17 cellular contexts compared by ENCODE assay signal in genomic region chr5:149801307-149801985, GRCh38.
A peak's percentile ranks its signal among the peaks of the same experiment; 100 is the strongest.
DNase-seq lines count a peak whose midpoint lies in the region; ATAC-seq and TF ChIP-seq lines count a peak whose summit lies in the region.
"Had no signal": no experiment of that assay in that cellular context is flagged by ENCODE, and none has a peak within 500 bp of the region (broad histone marks: within the 10 kb centered on the region; RNA-seq: fewer than 3 reads in every experiment).

No MANE protein-coding gene starts in this region.

- H4K20me1 ChIP-seq in BLaER1 treated with 17β-estradiol and CSF1 and Interleukin-3, amounts not matched to agents 10 nM and 100 nM, result peaks cover 35 to 100% (median 97%) of the 10 kb centered on the region in 11 experiments; a peak in 21 of 22 replicates

- no peaks in the 10 kb centered on the region for H3K9me3 Mint-ChIP-seq in WTC11
- no peaks in the 10 kb centered on the region for H3K9me3 Mint-ChIP-seq in type B pancreatic cell
- H3K9me3 Mint-ChIP-seq: HFFc6, mesothelial cell of epicardium had no signal

- H3K4me2 ChIP-seq in BLaER1 treated with 17β-estradiol and CSF1 and Interleukin-3, amounts not matched to agents 10 nM and 100 nM, result peak overlapping the region; percentile 61 to 96 (median 74)
- H3K4me2 ChIP-seq in mesendoderm (ENCODE audit: low read length), result no peak overlapping the region

- H3K79me2 ChIP-seq in mesendoderm (ENCODE audit: control insufficient read depth, insufficient read depth, low read length), result no peaks in the 10 kb centered on the region

- no peak overlapping the region for H3K56ac ChIP-seq in mesendoderm (ENCODE audit: low read length)

- no peak for ATAC-seq in WTC11
- no peak for ATAC-seq in GM19035 (IDR thresholded peaks at IDR 0.05; ENCODE audit: unreplicated experiment)

- H3K36me3 ChIP-seq in BLaER1 treated with 17β-estradiol and CSF1 and Interleukin-3, amounts not matched to agents 10 nM and 100 nM, result 0 out of 22 replicates have a peak, but pooled peaks cover 0 to 7% (median 0%) of the 10 kb centered on the region in 11 experiments
- no peaks in the 10 kb centered on the region for H3K36me3 ChIP-seq in mesendoderm (ENCODE audit: control insufficient read depth, insufficient read depth, low read length)
- H3K36me3 ChIP-seq: breast epithelium, spleen had no signal

- no peak overlapping the region for H3K4me3 Mint-ChIP-seq in WTC11
- no peak overlapping the region for H3K4me3 Mint-ChIP-seq in type B pancreatic cell
- H3K4me3 Mint-ChIP-seq: HFFc6, mesothelial cell of epicardium had no signal

- H3K36me3 Mint-ChIP-seq in WTC11 (no peaks in the 10 kb centered on the region), type B pancreatic cell (no peaks in the 10 kb centered on the region)
- H3K36me3 Mint-ChIP-seq: mesothelial cell of epicardium had no signal

- peak overlapping the region; percentile 3 to 66 (median 44); a peak in 17 of 22 replicates for H3K9ac ChIP-seq in BLaER1 treated with 17β-estradiol and CSF1 and Interleukin-3, amounts not matched to agents 10 nM and 100 nM
- H3K9ac ChIP-seq in mesendoderm (ENCODE audit: low read length), result no peak overlapping the region

- no CpG with 5 or more reads among the region's 8 CpGs for WGBS in mesendoderm (ENCODE audit: extremely low coverage, insufficient coverage, low lambda C conversion rate)

- H3K27ac Mint-ChIP-seq in WTC11 (peak overlapping the region; percentile 29), type B pancreatic cell (no peak overlapping the region)
- H3K27ac Mint-ChIP-seq: HFFc6, mesothelial cell of epicardium had no signal

- H3K27ac ChIP-seq in BLaER1 treated with 17β-estradiol and CSF1 and Interleukin-3, amounts not matched to agents 10 nM and 100 nM, result peak overlapping the region in 10 of 11 experiments; percentile 1 to 86 (median 61); a peak in 17 of 22 replicates
- no peak overlapping the region for H3K27ac ChIP-seq in mesendoderm (ENCODE audit: low read depth, low read length)
- H3K27ac ChIP-seq: HL-60, spleen, VCaP had no signal

- peaks cover 66 to 89% (median 80%) of the 10 kb centered on the region in 10 experiments for H3K4me1 ChIP-seq in BLaER1 treated with 17β-estradiol and CSF1 and Interleukin-3, amounts not matched to agents 10 nM and 100 nM
- no peaks in the 10 kb centered on the region for H3K4me1 ChIP-seq in mesendoderm (ENCODE audit: control insufficient read depth, low read depth, low read length)

- no peak overlapping the region for H3K4me3 ChIP-seq in BLaER1 treated with 17β-estradiol and CSF1 and Interleukin-3, amounts not matched to agents 10 nM and 100 nM
- H3K4me3 ChIP-seq in mesendoderm (ENCODE audit: low read length), result no peak overlapping the region
- H3K4me3 ChIP-seq: breast epithelium, spleen had no signal

- H3K4me1 Mint-ChIP-seq in WTC11 (peaks cover 51% of the 10 kb centered on the region), type B pancreatic cell (ENCODE audit: unreplicated experiment) (peaks cover 43% of the 10 kb centered on the region)

- no peaks in the 10 kb centered on the region for H3K27me3 Mint-ChIP-seq in WTC11 (ENCODE audit: low read depth)
- no peaks in the 10 kb centered on the region for H3K27me3 Mint-ChIP-seq in type B pancreatic cell

- no peak overlapping the region for H3K4ac ChIP-seq in mesendoderm (ENCODE audit: low read depth, low read length)

- POLR2A ChIA-PET in WTC11 (lab: Charles Lee), result interaction anchor here (0.6 kb wide), 1 partner anchor 69 kb away, joined by 3 read pairs; no protein-coding TSS in a partner anchor

- no peaks in the 10 kb centered on the region for H3K9me3 ChIP-seq in BLaER1 treated with 17β-estradiol and CSF1 and Interleukin-3, amounts not matched to agents 10 nM and 100 nM (replicated peaks in 1 of 11)
- H3K9me3 ChIP-seq: breast epithelium, spleen had no signal

- no peak overlapping the region for H2BK5ac ChIP-seq in mesendoderm (ENCODE audit: low read length)

- no peak overlapping the region for H2BK15ac ChIP-seq in mesendoderm (replicated peaks; ENCODE audit: low read depth)

- H4K5ac ChIP-seq in mesendoderm (ENCODE audit: low read length), result no peak overlapping the region

- in situ Hi-C loops in KBM-7 (cut with MboI; ENCODE audit: low pct_unique_long_range_greater_than_20kb, low sequenced_read_pairs), result no loop called here

- no peak overlapping the region for H3K23ac ChIP-seq in mesendoderm (ENCODE audit: low read length)

- no peak overlapping the region for H2BK120ac ChIP-seq in mesendoderm (ENCODE audit: low read depth, low read length)

- H2AK5ac ChIP-seq in mesendoderm (ENCODE audit: low read length), result no peak overlapping the region

- DNase-seq in Kasumi-1 (lab: John Stamatoyannopoulos, UW), result peak; percentile 6 to 22
- DNase-seq in WTC11 (ENCODE audit: low spot score), result no peak
- DNase-seq in mesendoderm, result peak; percentile 43
- no peak for DNase-seq in activated gamma-delta T cell (lab: John Stamatoyannopoulos, UW)
- DNase-seq in type B pancreatic cell (ENCODE audit: extremely low spot score, unreplicated experiment), result no peak
- no peak for DNase-seq in KBM-7
- DNase-seq: activated naive CD4-positive, alpha-beta T cell treated with Interleukin-2 at 50 U/mL for 16 hours; foreskin melanocyte; HFFc6; NCI-H2081; spleen had no signal

- TF ChIP-seq CTCF in WTC11 (IDR thresholded peaks at IDR 0.05) (no peak), type B pancreatic cell (conservative IDR thresholded peaks at IDR 0.05) (no peak)

- no peaks in the 10 kb centered on the region for H3K79me1 ChIP-seq in mesendoderm (ENCODE audit: low read length)

- no peaks in the 10 kb centered on the region for H3K27me3 ChIP-seq in BLaER1 treated with 17β-estradiol and CSF1 and Interleukin-3, amounts not matched to agents 10 nM and 100 nM
- no peaks in the 10 kb centered on the region for H3K27me3 ChIP-seq in mesendoderm (ENCODE audit: insufficient read depth, low read length, poor library complexity)
- H3K27me3 ChIP-seq: breast epithelium, spleen had no signal

- H3K18ac ChIP-seq in mesendoderm (ENCODE audit: low read length), result no peak overlapping the region

- CTCF ChIA-PET in WTC11 (lab: Charles Lee), result interaction anchor here (1.0 to 3.5 kb wide), 12 partner anchors 25 to 189 kb away, joined by 3 to 14 read pairs (median 4); partner anchors contain the start of gene PPARGC1B

- no peak overlapping the region for H4K8ac ChIP-seq in mesendoderm (ENCODE audit: low read depth, low read length)

TF ChIP-seq in WTC11, 78 proteins besides CTCF, POLR2A, EP300 and RAD21:
- no peak for TF ChIP-seq CREM (CRISPR knock-in tag; IDR thresholded peaks at IDR 0.05)
- TF ChIP-seq NFATC4 (CRISPR knock-in tag; IDR thresholded peaks at IDR 0.05), result no peak
- no peak for TF ChIP-seq ESRRA (CRISPR knock-in tag; IDR thresholded peaks at IDR 0.05; ENCODE audit: borderline replicate concordance)
- no peak for TF ChIP-seq ELF4 (CRISPR knock-in tag; IDR thresholded peaks at IDR 0.05; ENCODE audit: low read depth)
- TF ChIP-seq FOXJ3 (CRISPR knock-in tag; IDR thresholded peaks at IDR 0.05; ENCODE audit: borderline replicate concordance), result no peak
- TF ChIP-seq USF2 (CRISPR knock-in tag; IDR thresholded peaks at IDR 0.05), result no peak
- TF ChIP-seq ZNF423 (CRISPR knock-in tag; IDR thresholded peaks at IDR 0.05), result no peak
- TF ChIP-seq PRRX2 (CRISPR knock-in tag; IDR thresholded peaks at IDR 0.05), result no peak
- no peak for TF ChIP-seq ZNF512 (CRISPR knock-in tag; IDR thresholded peaks at IDR 0.05; ENCODE audit: borderline replicate concordance)
- TF ChIP-seq ZNF263 (CRISPR knock-in tag; IDR thresholded peaks at IDR 0.05; ENCODE audit: low read depth), result no peak
- TF ChIP-seq ZBTB21 (CRISPR knock-in tag; IDR thresholded peaks at IDR 0.05; ENCODE audit: borderline replicate concordance), result no peak

Comparison
In these comparisons a context has a peak if more than half of its experiments do, and no peak if none do; other contexts are left out.
1. DNase-seq: peak in Kasumi-1 (2 of 2) and mesendoderm (single experiment); none in WTC11 (single experiment), activated gamma-delta T cell (single experiment), type B pancreatic cell (single experiment) and KBM-7 (single experiment).